Comparison of ENCODE assay signal across 20 cellular contexts in the genomic region with DNA sequence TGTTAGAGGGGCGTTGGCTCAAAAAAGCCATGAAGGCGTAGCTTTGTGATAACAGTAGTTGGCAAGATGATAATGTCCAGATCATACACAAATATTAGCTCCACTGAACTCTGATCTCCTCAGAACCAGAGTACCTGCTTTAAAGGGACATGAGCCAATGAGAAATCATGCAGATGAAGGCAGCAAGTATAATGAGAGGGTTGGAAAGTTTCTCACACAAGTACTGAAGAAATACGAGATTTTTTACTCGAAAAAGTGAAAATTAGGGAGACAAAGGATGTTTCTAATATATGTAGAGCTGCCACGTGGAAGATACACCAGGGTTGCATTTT.
"Had no signal": no experiment of that assay in that cellular context is flagged by ENCODE, and none has a peak within 500 bp of the region (broad histone marks: within the 10 kb centered on the region; RNA-seq: fewer than 3 reads in every experiment).

No MANE protein-coding gene starts in this region.

- ATAC-seq: activated CD8-positive, alpha-beta memory T cell treated with anti-CD3 and anti-CD28 coated beads, Interleukin-2, amount 10 ng/mL, durations not matched to agents 7 days and 5 days; activated CD8-positive, alpha-beta T cell treated with anti-CD3 and anti-CD28 coated beads for 36 hours; activated naive CD8-positive, alpha-beta T cell treated with anti-CD3 and anti-CD28 coated beads, Interleukin-2, amount 50 U/mL, for 24 hours; gastrocnemius medialis; psoas muscle; right cardiac atrium; SK-N-SH treated with all-trans-retinoic acid at 6 μM for 48 hours; stimulated activated memory B cell treated with anti-CD40 and anti-IgM and Interleukin-4, amounts not matched to agents 10 μg/mL and 1 μg/mL and 100 μg/mL, for 72 hours had no signal

- H3K27me3 ChIP-seq: gastrocnemius medialis, pancreas, upper lobe of left lung had no signal

- H3K27ac ChIP-seq: esophagus squamous epithelium, gastrocnemius medialis, psoas muscle, upper lobe of left lung, WERI-Rb-1 had no signal

- H3K9me3 ChIP-seq: esophagus squamous epithelium, gastrocnemius medialis, pancreas, psoas muscle, upper lobe of left lung had no signal

- DNase-seq: activated CD4-positive, alpha-beta T cell treated with anti-CD3 and anti-CD28 coated beads, Interleukin-2, amount 10 ng/mL, durations not matched to agents 7 days and 5 days; activated CD4-positive, CD25-positive, alpha-beta regulatory T cell treated with anti-CD3 and anti-CD28 coated beads, Interleukin-2, amount 50 U/mL, for 72 hours; activated CD8-positive, alpha-beta memory T cell treated with anti-CD3 and anti-CD28 coated beads, Interleukin-2, amount 10 ng/mL, durations not matched to agents 7 days and 5 days; activated CD8-positive, alpha-beta T cell treated with anti-CD3 and anti-CD28 coated beads for 36 hours; activated effector memory CD4-positive, alpha-beta T cell treated with anti-CD3 and anti-CD28 coated beads, Interleukin-2, amount 50 U/mL, for 16 hours; activated naive CD4-positive, alpha-beta T cell treated with anti-CD3 and anti-CD28 coated beads, Interleukin-2, amount 50 U/mL, for 16 hours; activated naive CD8-positive, alpha-beta T cell treated with anti-CD3 and anti-CD28 coated beads, Interleukin-2, amount 50 U/mL, for 24 hours; activated T-cell treated with anti-CD3 and anti-CD28 coated beads for 4 hours; esophagus squamous epithelium; gastrocnemius medialis; pancreas; psoas muscle; right cardiac atrium; stimulated activated CD4-positive, alpha-beta T cell treated with anti-CD3 and anti-CD28 coated beads, Interleukin-1b, Interleukin-23, amount 100 ng/mL, for 48 hours; upper lobe of left lung; WERI-Rb-1 had no signal

- H3K36me3 ChIP-seq: esophagus squamous epithelium, gastrocnemius medialis, pancreas, upper lobe of left lung, WERI-Rb-1 had no signal

- FAIRE-seq: pancreas, TTC549 had no signal

- H3K4me3 ChIP-seq: esophagus squamous epithelium, gastrocnemius medialis, lung, pancreas, psoas muscle, upper lobe of left lung had no signal
